Comparison of ENCODE assay signal across 9 cellular contexts in genomic region chr10:122524811-122525210, GRCh38. TPM values are rescaled to one million over a fixed set of nuclear protein-coding genes. Genes with fewer than 3 reads are reported as not detected.
"Had no signal": no experiment of that assay in that cellular context is flagged by ENCODE, and none has a peak within 500 bp of the region (broad histone marks: within the 10 kb centered on the region; RNA-seq: fewer than 3 reads in every experiment).

No MANE protein-coding gene starts in this region.

- H3K36me3 Mint-ChIP-seq: IgD-negative memory B cell had no signal

- H3K4me3 ChIP-seq: GM23248, HAP-1 had no signal

- H3K4me3 Mint-ChIP-seq: HFFc6, IgD-negative memory B cell had no signal

- H3K9me3 Mint-ChIP-seq: HFFc6 had no signal

- H3K9me3 ChIP-seq: HAP-1 had no signal

- H3K4me1 Mint-ChIP-seq: IgD-negative memory B cell had no signal

- DNase-seq: GM23248, H7, HFFc6, KBM-7 had no signal

- H2AFZ ChIP-seq: GM23248 had no signal

- ATAC-seq: HepG2 had no signal

- H3K27ac ChIP-seq: GM23248, HL-60 had no signal

- H3K4me1 ChIP-seq: HAP-1 had no signal

- H3K9ac ChIP-seq: GM23248 had no signal

- H3K27ac Mint-ChIP-seq: HFFc6, IgD-negative memory B cell had no signal

- H3K36me3 ChIP-seq: HAP-1 had no signal

RNA-seq across cellular contexts. Expression of gene DMBT1, which starts 35.7 kb away (rescaled TPM):
- total RNA-seq: GM23248, H4, HepG2 had no signal
- polyA plus RNA-seq: GM23248, HepG2, IgD-negative memory B cell had no signal
